ENCODE assay signal across 23 cellular contexts in genomic region chr20:60446273-60447111, GRCh38.
DNase-seq lines count a peak whose midpoint lies in the region; ATAC-seq and TF ChIP-seq lines count a peak whose summit lies in the region.
"Had no signal": no experiment of that assay in that cellular context is flagged by ENCODE, and none has a peak within 500 bp of the region (broad histone marks: within the 10 kb centered on the region; RNA-seq: fewer than 3 reads in every experiment).

No MANE protein-coding gene starts in this region.

- no peaks in the 10 kb centered on the region for H3K4me1 Mint-ChIP-seq in T-helper 17 cell
- peaks cover 10% of the 10 kb centered on the region for H3K4me1 Mint-ChIP-seq in neural crest cell
- H3K4me1 Mint-ChIP-seq: memory B cell, nephron had no signal

- 56% methylated on average over 5 of the region's 9 CpGs for WGBS in mesenchymal stem cell

- H2BK120ac ChIP-seq in mesenchymal stem cell (ENCODE audit: low read depth, low read length) = no peak overlapping the region

- no peaks in the 10 kb centered on the region for H4K20me1 ChIP-seq in Karpas-422 (ENCODE audit: insufficient read depth, low read depth, low read length)

- H4K91ac ChIP-seq in mesenchymal stem cell (ENCODE audit: low read length) = no peak overlapping the region

- H4K8ac ChIP-seq in mesenchymal stem cell (ENCODE audit: low read length) = no peak overlapping the region

- no peak overlapping the region for H3K4me2 ChIP-seq in Karpas-422 (ENCODE audit: low read depth, low read length, poor library complexity, severe bottlenecking)
- no peak overlapping the region for H3K4me2 ChIP-seq in mesenchymal stem cell (ENCODE audit: low read length, poor library complexity, severe bottlenecking)

- TF ChIP-seq CTCF in neural crest cell (conservative IDR thresholded peaks at IDR 0.05) = no peak
- no peak for TF ChIP-seq CTCF in omental fat pad (IDR thresholded peaks at IDR 0.05)

- H3K27ac Mint-ChIP-seq in T-helper 17 cell = no peak overlapping the region
- peak overlapping the region; percentile 36 for H3K27ac Mint-ChIP-seq in neural crest cell (ENCODE audit: unreplicated experiment)
- H3K27ac Mint-ChIP-seq: HFFc6, memory B cell, nephron had no signal

- no peaks in the 10 kb centered on the region for H3K9me2 ChIP-seq in Karpas-422 (replicated peaks; ENCODE audit: insufficient read depth, low read length)

- no peak overlapping the region for H2BK15ac ChIP-seq in mesenchymal stem cell (ENCODE audit: low read depth, poor library complexity, severe bottlenecking)

- no peak overlapping the region for H2BK12ac ChIP-seq in mesenchymal stem cell (ENCODE audit: low read length in 2 of 2)

- peak; percentile 55 for ATAC-seq in GM18519 (IDR thresholded peaks at IDR 0.05; ENCODE audit: low FRiP score, unreplicated experiment)
- ATAC-seq in T-helper 17 cell = no peak
- no peak for ATAC-seq in omental fat pad (ENCODE audit: low FRiP score)
- no peak for ATAC-seq in GM19328 (IDR thresholded peaks at IDR 0.05; ENCODE audit: unreplicated experiment)

- H3K36me3 Mint-ChIP-seq in T-helper 17 cell (ENCODE audit: low read depth) (no peaks in the 10 kb centered on the region), neural crest cell (ENCODE audit: low read depth) (no peaks in the 10 kb centered on the region)
- H3K36me3 Mint-ChIP-seq: memory B cell had no signal

- H3K4ac ChIP-seq in mesenchymal stem cell (ENCODE audit: low read depth in 1 of 2, low read length in 2 of 2) = no peak overlapping the region

- no peak overlapping the region for H2AK5ac ChIP-seq in mesenchymal stem cell (ENCODE audit: low read length, severe bottlenecking)

- no peaks in the 10 kb centered on the region for H3K79me2 ChIP-seq in Karpas-422 (ENCODE audit: low read length)

- H3K36me3 ChIP-seq in Karpas-422 (ENCODE audit: insufficient read depth, low read length) (no peaks in the 10 kb centered on the region), mesenchymal stem cell (ENCODE audit: control insufficient read depth in 1 of 2, insufficient read depth in 2 of 2, low read depth in 1 of 2, low read length in 2 of 2) (no peaks in the 10 kb centered on the region)
- H3K36me3 ChIP-seq: BE2C, cardiac muscle cell, upper lobe of left lung had no signal

- H3K4me1 ChIP-seq in Karpas-422 (ENCODE audit: low read length) = no peaks in the 10 kb centered on the region
- H3K4me1 ChIP-seq in mesenchymal stem cell (ENCODE audit: control insufficient read depth, insufficient read depth, low read depth, low read length) = no peaks in the 10 kb centered on the region
- H3K4me1 ChIP-seq: BE2C had no signal

- no peak overlapping the region for H2AFZ ChIP-seq in Karpas-422 (ENCODE audit: low read length)
- no peak overlapping the region for H2AFZ ChIP-seq in mesenchymal stem cell (ENCODE audit: low read depth, low read length)

- no peaks in the 10 kb centered on the region for H3K9me3 ChIP-seq in Karpas-422 (ENCODE audit: low read length)
- no peaks in the 10 kb centered on the region for H3K9me3 ChIP-seq in T-helper 17 cell (ENCODE audit: control insufficient read depth, low read length, poor library complexity, severe bottlenecking)
- no peaks in the 10 kb centered on the region for H3K9me3 ChIP-seq in mesenchymal stem cell (ENCODE audit: control insufficient read depth, low read length)
- H3K9me3 ChIP-seq: BE2C, upper lobe of left lung had no signal

- peak; percentile 7 for DNase-seq in Karpas-422
- no peak for DNase-seq in T-helper 17 cell
- DNase-seq in neural crest cell (ENCODE audit: low read depth, low spot score) = no peak
- no peak for DNase-seq in omental fat pad (ENCODE audit: low spot score)
- no peak for DNase-seq in mesenchymal stem cell
- no peak for DNase-seq in activated effector memory CD4-positive, alpha-beta T cell treated with anti-CD3 and anti-CD28 coated beads, Interleukin-2, amount 50 U/mL, for 16 hours
- DNase-seq: activated CD4-positive, alpha-beta T cell treated with anti-CD3 and anti-CD28 coated beads, Interleukin-2, amount 50 U/mL, for 4 hours; activated T-cell treated with anti-CD3 and anti-CD28 coated beads, Interleukin-2, amount 50 U/mL, for 48 hours; BE2C; effector CD8-positive, alpha-beta T cell; HFFc6; hypothalamus; NCI-H1105; NCI-H2107; NCI-H69; stimulated activated CD4-positive, alpha-beta T cell treated with anti-CD3 and anti-CD28 coated beads, Interleukin-12 subunit alpha, Interleukin-12 subunit beta, amount 100 ng/mL, for 4 hours; stimulated activated naive CD4-positive, alpha-beta T cell treated with Interleukin-2 at 50 U/mL for 16 hours; upper lobe of left lung had no signal

- no peak overlapping the region for H3K18ac ChIP-seq in mesenchymal stem cell (ENCODE audit: low read depth in 1 of 2, low read length in 2 of 2)

- H3K23ac ChIP-seq in mesenchymal stem cell (ENCODE audit: low read length in 2 of 2) = no peak overlapping the region

- H3K79me1 ChIP-seq in mesenchymal stem cell (replicated peaks; ENCODE audit: low read length, poor library complexity, severe bottlenecking) = no peaks in the 10 kb centered on the region

- H3K4me3 Mint-ChIP-seq in T-helper 17 cell (peak overlapping the region; percentile 52), neural crest cell (no peak overlapping the region)
- H3K4me3 Mint-ChIP-seq: HFFc6, memory B cell, nephron had no signal

- no peak overlapping the region for H3K4me3 ChIP-seq in Karpas-422 (ENCODE audit: low read length)
- no peak overlapping the region for H3K4me3 ChIP-seq in mesenchymal stem cell (ENCODE audit: insufficient read depth in 1 of 2, low read depth in 1 of 2, low read length in 2 of 2)
- H3K4me3 ChIP-seq: cardiac muscle cell, upper lobe of left lung had no signal

- H3K9ac ChIP-seq in Karpas-422 (ENCODE audit: low read length) (no peak overlapping the region), mesenchymal stem cell (ENCODE audit: low read length) (no peak overlapping the region)

- H3K27me3 Mint-ChIP-seq in T-helper 17 cell (peaks cover 28% of the 10 kb centered on the region), neural crest cell (ENCODE audit: low read depth) (peaks cover 3% of the 10 kb centered on the region)

- H3K9me3 Mint-ChIP-seq in neural crest cell = peaks cover 8% of the 10 kb centered on the region
- H3K9me3 Mint-ChIP-seq: nephron had no signal

- H3K27me3 ChIP-seq in Karpas-422 (ENCODE audit: low read length) (no peaks in the 10 kb centered on the region), mesenchymal stem cell (ENCODE audit: control insufficient read depth in 1 of 2, insufficient read depth in 1 of 2, low read length in 2 of 2) (no peaks in the 10 kb centered on the region)
- H3K27me3 ChIP-seq: BE2C, cardiac muscle cell, upper lobe of left lung had no signal

- H2BK5ac ChIP-seq in mesenchymal stem cell (ENCODE audit: low read depth, low read length, poor library complexity, severe bottlenecking) = no peak overlapping the region

- H3K27ac ChIP-seq in Karpas-422 (ENCODE audit: low read length) (no peak overlapping the region), mesenchymal stem cell (ENCODE audit: low read length, poor library complexity, severe bottlenecking) (no peak overlapping the region)
- H3K27ac ChIP-seq: cardiac muscle cell, upper lobe of left lung had no signal

- no peak overlapping the region for H3K14ac ChIP-seq in mesenchymal stem cell (ENCODE audit: low read length in 2 of 2)
